9 cellular contexts compared by ENCODE assay signal in the genomic region with DNA sequence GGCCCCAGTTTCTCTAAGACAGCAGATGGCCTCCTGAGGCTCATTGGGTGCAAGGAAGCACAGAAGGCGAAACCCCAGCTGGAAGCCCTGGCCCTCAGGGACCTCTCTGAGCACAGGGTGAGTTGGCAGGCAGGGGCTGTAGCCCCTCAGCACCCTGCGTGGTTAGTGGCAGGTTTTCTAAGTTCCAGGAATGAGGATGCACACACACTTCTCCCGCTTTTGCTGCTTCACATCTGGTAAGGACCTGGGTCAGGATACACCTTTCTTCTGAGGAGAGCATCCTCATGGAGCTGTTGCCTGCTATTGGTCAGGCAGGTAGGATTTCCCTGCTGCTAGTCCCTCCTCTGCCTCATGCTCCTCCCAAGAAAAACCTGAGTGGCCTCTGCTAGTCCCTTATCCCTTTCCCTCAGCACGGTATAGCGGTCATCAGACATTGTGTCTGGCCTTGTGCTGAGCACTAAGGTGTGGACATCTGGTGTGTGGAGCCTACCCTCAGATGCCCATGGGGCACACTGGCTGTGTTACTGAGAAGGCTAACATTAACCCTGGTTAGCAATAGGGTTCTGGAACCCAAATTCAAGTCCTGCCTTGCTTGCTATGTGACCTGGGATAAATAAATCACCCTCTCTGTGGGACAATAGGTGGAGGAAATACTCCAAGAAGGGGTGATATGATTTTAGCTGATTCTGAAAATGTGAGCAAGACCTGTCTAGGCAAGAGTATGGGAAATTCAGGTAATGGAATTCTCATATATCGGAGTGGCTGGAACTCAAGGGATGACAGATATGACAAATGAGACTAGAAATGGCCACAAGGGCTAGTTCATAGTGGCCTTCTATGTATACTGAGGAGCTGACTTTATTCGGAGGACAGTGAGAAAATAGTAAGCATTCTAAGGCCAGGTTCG. TPM values are rescaled to one million over a fixed set of nuclear protein-coding genes. Genes with fewer than 3 reads are reported as not detected.
DNase-seq lines count a peak whose midpoint lies in the region; ATAC-seq and TF ChIP-seq lines count a peak whose summit lies in the region.
"Had no signal": no experiment of that assay in that cellular context is flagged by ENCODE, and none has a peak within 500 bp of the region (broad histone marks: within the 10 kb centered on the region; RNA-seq: fewer than 3 reads in every experiment).

No MANE protein-coding gene starts in this region.

- intact Hi-C loops in activated CD8-positive, alpha-beta T cell treated with anti-CD3 and anti-CD28 coated beads for 36 hours (cut with micrococcal nuclease): no loop called here
- intact Hi-C loops in spleen (cut with DNase I; ENCODE audit: low total_unique reads): no loop called here

- TF ChIP-seq POLR2A in spleen (IDR thresholded peaks at IDR 0.05): no peak

- H3K4me3 Mint-ChIP-seq in activated CD8-positive, alpha-beta T cell treated with anti-CD3 and anti-CD28 coated beads for 36 hours: peak overlapping the region; percentile 87

- ATAC-seq in SK-N-SH treated with all-trans-retinoic acid at 6 μM for 48 hours (no peak), HG02759 (IDR thresholded peaks at IDR 0.05; ENCODE audit: unreplicated experiment) (no peak), GM18520 (IDR thresholded peaks at IDR 0.05; ENCODE audit: unreplicated experiment) (no peak)
- no peak for ATAC-seq in activated CD8-positive, alpha-beta T cell treated with anti-CD3 and anti-CD28 coated beads for 36 hours

- POLR2A ChIA-PET in SK-N-SH (lab: Yijun Ruan, JAX): no interaction called here
- POLR2A ChIA-PET in activated CD8-positive, alpha-beta T cell treated with anti-CD3 and anti-CD28 coated beads for 36 hours (lab: Charles Lee): interaction anchor here (0.6 kb wide), 1 partner anchor 447 kb away, joined by 3 read pairs; no protein-coding TSS in a partner anchor

- peak overlapping the region; percentile 98 for H3K4me2 ChIP-seq in SK-N-SH

- CTCF ChIA-PET in SK-N-SH (lab: Yijun Ruan, JAX): interaction anchor here (1.0 to 2.6 kb wide), 4 partner anchors 11 to 230 kb away, joined by 3 to 7 read pairs (median 3); no protein-coding TSS in a partner anchor
- CTCF ChIA-PET in activated CD8-positive, alpha-beta T cell treated with anti-CD3 and anti-CD28 coated beads for 36 hours (lab: Charles Lee): interaction anchor here (1.2 to 1.8 kb wide), 2 partner anchors 20 to 58 kb away, joined by 3 to 5 read pairs; no protein-coding TSS in a partner anchor

- H3K4me1 ChIP-seq in SK-N-SH (ENCODE audit: control insufficient read depth in 1 of 2, insufficient read depth in 2 of 2, low read depth in 1 of 2, low read length in 1 of 2) (peaks cover 9 to 27% of the 10 kb centered on the region in 2 experiments; a peak in 2 of 4 replicates), spleen (peaks cover 8 to 72% (median 31%) of the 10 kb centered on the region in 6 donors)

- H3K4me3 ChIP-seq in SK-N-SH (ENCODE audit: low read depth in 2 of 2, low read length in 1 of 2): peak overlapping the region; percentile 64 to 87; a peak in 3 of 4 replicates
- H3K4me3 ChIP-seq in foreskin fibroblast (ENCODE audit: low read depth in 1 of 2, low read length in 2 of 2): peak overlapping the region; percentile 84 to 86
- peak overlapping the region in 7 of 8 donors; percentile 61 to 77 (median 64) for H3K4me3 ChIP-seq in spleen

- H3K9ac ChIP-seq in SK-N-SH: peak overlapping the region; percentile 87; the same call in 1 of the 2 replicates

- TF ChIP-seq CTCF in SK-N-SH (IDR thresholded peaks at IDR 0.05) (no peak), foreskin fibroblast (IDR thresholded peaks at IDR 0.05; ENCODE audit: low read depth, low read length) (no peak), spleen (IDR thresholded peaks at IDR 0.05 in 8 of 11, conservative IDR thresholded peaks at IDR 0.05 in 3 of 11) (no peak)
- TF ChIP-seq CTCF in activated CD8-positive, alpha-beta T cell treated with anti-CD3 and anti-CD28 coated beads for 36 hours (IDR thresholded peaks at IDR 0.05): no peak

- no peaks in the 10 kb centered on the region for H3K27me3 ChIP-seq in SK-N-SH (ENCODE audit: insufficient read depth)
- H3K27me3 ChIP-seq in spleen (replicated peaks in 1 of 7): peaks cover 0 to 37% (median 5%) of the 10 kb centered on the region in 7 donors

- TF ChIP-seq EP300 in SK-N-SH (IDR thresholded peaks at IDR 0.05; ENCODE audit: borderline replicate concordance in 1 of 2, low read depth in 1 of 2, low read length in 1 of 2): no peak

- H3K36me3 Mint-ChIP-seq in activated CD8-positive, alpha-beta T cell treated with anti-CD3 and anti-CD28 coated beads for 36 hours (ENCODE audit: low read depth): no peaks in the 10 kb centered on the region

- DNase-seq in SK-N-SH: no peak
- DNase-seq in activated CD8-positive, alpha-beta T cell treated with anti-CD3 and anti-CD28 coated beads for 36 hours: no peak
- DNase-seq in foreskin fibroblast: no peak
- no peak for DNase-seq in spleen
- DNase-seq in middle frontal gyrus (ENCODE audit: extremely low spot score, low spot score): no peak

- peak overlapping the region; percentile 84 for H3K27ac Mint-ChIP-seq in activated CD8-positive, alpha-beta T cell treated with anti-CD3 and anti-CD28 coated beads for 36 hours

- peaks cover 21% of the 10 kb centered on the region for H3K4me1 Mint-ChIP-seq in activated CD8-positive, alpha-beta T cell treated with anti-CD3 and anti-CD28 coated beads for 36 hours (ENCODE audit: low read depth)

- H2AFZ ChIP-seq in SK-N-SH (ENCODE audit: low read depth): peak overlapping the region; percentile 88; the same call in 1 of the 2 replicates

- peaks cover 27% of the 10 kb centered on the region for H3K79me2 ChIP-seq in SK-N-SH (ENCODE audit: insufficient read depth)

- 92% methylated on average over 6 of the region's 8 CpGs for WGBS in SK-N-SH (ENCODE audit: low lambda C conversion rate)
- 64 to 85% (median 76%) methylated on average over 8 of the region's 8 CpGs for WGBS in spleen, 5 donors

- H3K27ac ChIP-seq in SK-N-SH (ENCODE audit: low read depth in 2 of 2, low read length in 1 of 2) (peak overlapping the region in 1 of 2 experiments; percentile 99; a peak in 2 of 4 replicates), spleen (peak overlapping the region in 7 of 8 donors; percentile 91 to 98 (median 96))

- no peaks in the 10 kb centered on the region for H3K36me3 ChIP-seq in SK-N-SH (replicated peaks in 1 of 2; ENCODE audit: control insufficient read depth in 1 of 2, insufficient read depth in 2 of 2, low read length in 1 of 2)
- no peaks in the 10 kb centered on the region for H3K36me3 ChIP-seq in spleen
- H3K36me3 ChIP-seq: MG63 had no signal

- peaks cover 11% of the 10 kb centered on the region for H3F3A ChIP-seq in SK-N-SH (replicated peaks; ENCODE audit: insufficient read depth)

- peaks cover 2% of the 10 kb centered on the region for H3K27me3 Mint-ChIP-seq in activated CD8-positive, alpha-beta T cell treated with anti-CD3 and anti-CD28 coated beads for 36 hours

- H3K9me3 ChIP-seq in SK-N-SH (no peaks in the 10 kb centered on the region), spleen (no peaks in the 10 kb centered on the region)
- H3K9me3 ChIP-seq: MG63 had no signal

- no peaks in the 10 kb centered on the region for H3K9me3 Mint-ChIP-seq in activated CD8-positive, alpha-beta T cell treated with anti-CD3 and anti-CD28 coated beads for 36 hours

- no peaks in the 10 kb centered on the region for H3K9me2 ChIP-seq in SK-N-SH

- no peak for TF ChIP-seq RAD21 in SK-N-SH (IDR thresholded peaks at IDR 0.05; ENCODE audit: low read length)

- H4K20me1 ChIP-seq in SK-N-SH (ENCODE audit: insufficient read depth): no peaks in the 10 kb centered on the region

TF ChIP-seq in SK-N-SH, 30 proteins besides CTCF, POLR2A, EP300 and RAD21 (continues in another document):
- TF ChIP-seq MEF2A (IDR thresholded peaks at IDR 0.05; ENCODE audit: borderline replicate concordance, low read depth) (no peak), ELF1 (IDR thresholded peaks at IDR 0.05) (no peak)

TF ChIP-seq in SK-N-SH treated with all-trans-retinoic acid at 6 μM for 48 hours, 23 proteins besides CTCF, POLR2A, EP300 and RAD21:
- TF ChIP-seq CREB5 (CRISPR knock-in tag; IDR thresholded peaks at IDR 0.05; ENCODE audit: low read depth) (no peak), ISL1 (CRISPR knock-in tag; IDR thresholded peaks at IDR 0.05) (no peak), CSDC2 (CRISPR knock-in tag; IDR thresholded peaks at IDR 0.05) (no peak), CSRNP3 (CRISPR knock-in tag; IDR thresholded peaks at IDR 0.05) (no peak)

RNA-seq across cellular contexts. Expression of gene SLC22A4, which starts 1.6 kb away (rescaled TPM):
- polyA plus RNA-seq in SK-N-SH (2012; rRNA removed) (3.3 and 3.8 TPM in 2 replicates), spleen (1 to 10 TPM in 2 of 3 donors, under 1 TPM in 1; 0.47 to 2.3 (median 1.7) TPM)
- 2.3 and 2.5 TPM in 2 replicates for polyA plus RNA-seq in SK-N-SH (2012; cell fraction: cytosol; rRNA removed)
- polyA plus RNA-seq in SK-N-SH (2012; cell fraction: nucleus; rRNA removed): 6.5 and 9.9 TPM in 2 replicates
- under 1 TPM; 0.74 to 0.88 TPM for total RNA-seq in activated CD8-positive, alpha-beta T cell treated with anti-CD3 and anti-CD28 coated beads for 36 hours
- total RNA-seq in spleen: 10 to 100 TPM in 4 of 7 donors, 1 to 10 TPM in 3; 6.3 to 25.1 (median 11.5) TPM

RNA-seq across cellular contexts. Expression of gene PDLIM4, which starts 38.3 kb away (rescaled TPM):
- polyA plus RNA-seq in SK-N-SH (2012; rRNA removed) (45.1 and 57.1 TPM in 2 replicates), spleen (10 to 100 TPM in 1 of 3 donors, 1 to 10 TPM in 2; 7.5 to 16.9 (median 9.0) TPM)
- 21.9 and 44.4 TPM in 2 replicates for polyA plus RNA-seq in SK-N-SH (2012; cell fraction: cytosol; rRNA removed)
- 118 and 143 TPM in 2 replicates for polyA plus RNA-seq in SK-N-SH (2012; cell fraction: nucleus; rRNA removed)
- not detected for total RNA-seq in activated CD8-positive, alpha-beta T cell treated with anti-CD3 and anti-CD28 coated beads for 36 hours
- 10 to 100 TPM in 1 of 7 donors, 1 to 10 TPM in 6; 3.5 to 17.4 (median 9.0) TPM for total RNA-seq in spleen
